Comparison of ENCODE assay signal across 10 cellular contexts in genomic region chr10:104323721-104324686, GRCh38. TPM values are rescaled to one million over a fixed set of nuclear protein-coding genes. Genes with fewer than 3 reads are reported as not detected.
DNase-seq lines count a peak whose midpoint lies in the region; ATAC-seq and TF ChIP-seq lines count a peak whose summit lies in the region.
"Had no signal": no experiment of that assay in that cellular context is flagged by ENCODE, and none has a peak within 500 bp of the region (broad histone marks: within the 10 kb centered on the region; RNA-seq: fewer than 3 reads in every experiment).

No MANE protein-coding gene starts in this region.

- H3K4me3 ChIP-seq in CD8-positive, alpha-beta T cell (ENCODE audit: low read depth, low read length) = no peak overlapping the region
- H3K4me3 ChIP-seq in muscle layer of duodenum (ENCODE audit: low read depth in 1 of 2, low read length in 2 of 2) = no peak overlapping the region

- no peaks in the 10 kb centered on the region for H3K27me3 Mint-ChIP-seq in CD8-positive, alpha-beta T cell (ENCODE audit: low read depth)
- H3K27me3 Mint-ChIP-seq in brain = peaks cover 11% of the 10 kb centered on the region

- CTCF ChIA-PET in CD8-positive, alpha-beta T cell (lab: Charles Lee) = interaction anchor here (1.2 to 7.7 kb wide), 6 partner anchors 14 to 49 kb away, joined by 3 to 54 read pairs (median 6); partner anchors contain the start of gene ITPRIP

- DNase-seq in CD8-positive, alpha-beta T cell = no peak
- peak; percentile 89 to 90 for DNase-seq in NOMO-1 (lab: John Stamatoyannopoulos, UW; ENCODE audit: unreplicated experiment in 2 of 2)
- DNase-seq in NCI-H82 (lab: John Stamatoyannopoulos, UW) = no peak
- DNase-seq in NCI-H1930 (lab: John Stamatoyannopoulos, UW) = no peak
- DNase-seq: mesendoderm, NCI-H524 treated with DMSO at 0.1 percent for 48 hours had no signal

- POLR2A ChIA-PET in CD8-positive, alpha-beta T cell (lab: Charles Lee) = interaction anchor here (4.4 kb wide), 1 partner anchor 15 kb away, joined by 26 read pairs; the partner anchor contains the start of gene ITPRIP

- TF ChIP-seq CTCF in CD8-positive, alpha-beta T cell (IDR thresholded peaks at IDR 0.05) = no peak
- no peak for TF ChIP-seq CTCF in brain (conservative IDR thresholded peaks at IDR 0.05)

- H3K27me3 ChIP-seq in CD8-positive, alpha-beta T cell (ENCODE audit: insufficient read depth, low read length) = no peaks in the 10 kb centered on the region
- no peaks in the 10 kb centered on the region for H3K27me3 ChIP-seq in muscle layer of duodenum (ENCODE audit: low read depth, low read length)

- peaks cover 93% of the 10 kb centered on the region for H3K4me1 Mint-ChIP-seq in CD8-positive, alpha-beta T cell (ENCODE audit: low read depth)
- peaks cover 100% of the 10 kb centered on the region for H3K4me1 Mint-ChIP-seq in brain

- H3K9me3 Mint-ChIP-seq in CD8-positive, alpha-beta T cell = no peaks in the 10 kb centered on the region
- H3K9me3 Mint-ChIP-seq in brain = no peaks in the 10 kb centered on the region

- H3K27ac ChIP-seq in CD8-positive, alpha-beta T cell (ENCODE audit: low read depth, low read length) = no peak overlapping the region
- peak overlapping the region; percentile 29 for H3K27ac ChIP-seq in muscle layer of duodenum (ENCODE audit: low read length)

- ATAC-seq in CD8-positive, alpha-beta T cell = no peak
- ATAC-seq in GM21423 (IDR thresholded peaks at IDR 0.05; ENCODE audit: unreplicated experiment) (no peak), HG02852 (IDR thresholded peaks at IDR 0.05; ENCODE audit: unreplicated experiment) (no peak)

- peak overlapping the region; percentile 49 for H3K4me3 Mint-ChIP-seq in CD8-positive, alpha-beta T cell
- no peak overlapping the region for H3K4me3 Mint-ChIP-seq in brain

- H3K36me3 ChIP-seq in CD8-positive, alpha-beta T cell (ENCODE audit: insufficient read depth, low read length) = no peaks in the 10 kb centered on the region
- peaks cover 0 to 5% of the 10 kb centered on the region in 2 donors for H3K36me3 ChIP-seq in muscle layer of duodenum (ENCODE audit: control insufficient read depth in 1 of 2, insufficient read depth in 2 of 2, low read length in 2 of 2)

- H3K4me1 ChIP-seq in CD8-positive, alpha-beta T cell (ENCODE audit: insufficient read depth, low read length) = peaks cover 95% of the 10 kb centered on the region
- peaks cover 66 to 87% of the 10 kb centered on the region in 2 donors for H3K4me1 ChIP-seq in muscle layer of duodenum (ENCODE audit: control insufficient read depth in 1 of 2, insufficient read depth in 2 of 2, low read length in 2 of 2)

- H3K27ac Mint-ChIP-seq in CD8-positive, alpha-beta T cell = peak overlapping the region; percentile 30
- peak overlapping the region in 4 of 5 experiments; percentile 12 to 89 (median 78) for H3K27ac Mint-ChIP-seq in brain

- intact Hi-C loops in CD8-positive, alpha-beta T cell (cut with DNase I, micrococcal nuclease) = loop anchor here in 1 of 2 experiments (2.0 kb wide), 1 partner anchor 13 kb away; no protein-coding TSS in a partner anchor

- no peaks in the 10 kb centered on the region for H3K9me3 ChIP-seq in CD8-positive, alpha-beta T cell (ENCODE audit: low read length)
- H3K9me3 ChIP-seq in muscle layer of duodenum (ENCODE audit: control insufficient read depth in 1 of 2, low read length in 2 of 2) = no peaks in the 10 kb centered on the region

- peaks cover 16% of the 10 kb centered on the region for H3K36me3 Mint-ChIP-seq in CD8-positive, alpha-beta T cell
- H3K36me3 Mint-ChIP-seq in brain = peaks cover 4% of the 10 kb centered on the region

RNA-seq across cellular contexts. Expression of gene ITPRIP, which starts 14.3 kb away (rescaled TPM):
- total RNA-seq in CD8-positive, alpha-beta T cell = 100 to 1,000 TPM; 212 to 214 TPM
- 19.8 TPM for polyA plus RNA-seq in brain (ENCODE audit: insufficient read depth, low read depth, low replicate concordance)

RNA-seq across cellular contexts. Expression of gene CFAP58, which starts 29.6 kb away (rescaled TPM):
- total RNA-seq in CD8-positive, alpha-beta T cell = not detected
- polyA plus RNA-seq in brain (ENCODE audit: insufficient read depth, low read depth, low replicate concordance) = 0.37 TPM

RNA-seq across cellular contexts. Expression of gene GSTO2, which starts 55.0 kb away (rescaled TPM):
- under 1 TPM; 0.49 to 0.75 TPM for total RNA-seq in CD8-positive, alpha-beta T cell
- 23.9 TPM for polyA plus RNA-seq in brain (ENCODE audit: insufficient read depth, low read depth, low replicate concordance)

Comparison
In these comparisons a context has a peak if more than half of its experiments do, and no peak if none do; other contexts are left out.
1. DNase-seq: peak in NOMO-1 (2 of 2); none in CD8-positive, alpha-beta T cell (0 of 7), NCI-H82 (single experiment) and NCI-H1930 (0 of 2).